In the genomic region with DNA sequence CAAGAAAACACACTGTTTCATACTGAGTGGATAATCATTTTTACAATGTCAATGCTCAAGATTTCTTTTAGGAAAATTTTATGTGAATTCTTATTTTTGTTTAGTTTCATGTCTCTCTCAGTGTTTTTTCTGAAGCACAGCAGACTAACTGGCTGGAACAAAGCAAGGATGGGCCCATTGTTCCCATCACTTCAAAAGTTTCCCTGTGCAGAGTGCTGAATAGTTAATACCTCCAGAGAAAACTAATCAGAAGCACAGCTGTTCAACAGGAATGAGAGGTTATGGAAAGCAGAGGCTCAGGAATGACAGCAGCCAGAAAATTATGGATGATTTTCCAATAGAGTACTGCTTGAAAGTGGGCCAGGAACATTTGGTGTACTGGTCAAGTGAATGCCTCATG, we compare ENCODE assay signal across 2 cellular contexts.
TF ChIP-seq lines count a peak whose summit lies in the region.

No MANE protein-coding gene starts in this region.

TF ChIP-seq in SK-N-SH, 30 proteins besides CTCF, POLR2A, EP300 and RAD21 (continued from another document):
- TF ChIP-seq, protein P1, sequence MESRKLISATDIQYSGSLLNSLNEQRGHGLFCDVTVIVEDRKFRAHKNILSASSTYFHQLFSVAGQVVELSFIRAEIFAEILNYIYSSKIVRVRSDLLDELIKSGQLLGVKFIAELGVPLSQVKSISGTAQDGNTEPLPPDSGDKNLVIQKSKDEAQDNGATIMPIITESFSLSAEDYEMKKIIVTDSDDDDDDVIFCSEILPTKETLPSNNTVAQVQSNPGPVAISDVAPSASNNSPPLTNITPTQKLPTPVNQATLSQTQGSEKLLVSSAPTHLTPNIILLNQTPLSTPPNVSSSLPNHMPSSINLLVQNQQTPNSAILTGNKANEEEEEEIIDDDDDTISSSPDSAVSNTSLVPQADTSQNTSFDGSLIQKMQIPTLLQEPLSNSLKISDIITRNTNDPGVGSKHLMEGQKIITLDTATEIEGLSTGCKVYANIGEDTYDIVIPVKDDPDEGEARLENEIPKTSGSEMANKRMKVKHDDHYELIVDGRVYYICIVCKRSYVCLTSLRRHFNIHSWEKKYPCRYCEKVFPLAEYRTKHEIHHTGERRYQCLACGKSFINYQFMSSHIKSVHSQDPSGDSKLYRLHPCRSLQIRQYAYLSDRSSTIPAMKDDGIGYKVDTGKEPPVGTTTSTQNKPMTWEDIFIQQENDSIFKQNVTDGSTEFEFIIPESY (IDR thresholded peaks at IDR 0.05; ENCODE audit: borderline replicate concordance, low read depth) = no peak
- no peak for TF ChIP-seq RCOR1 (IDR thresholded peaks at IDR 0.05; ENCODE audit: low read length)

TF ChIP-seq in SK-N-SH treated with all-trans-retinoic acid at 6 μM for 48 hours, 23 proteins besides CTCF, POLR2A, EP300 and RAD21 (continued from another document):
- no peak for TF ChIP-seq TOX (CRISPR knock-in tag; IDR thresholded peaks at IDR 0.05; ENCODE audit: borderline replicate concordance)
- no peak for TF ChIP-seq ISL1 (CRISPR knock-in tag; IDR thresholded peaks at IDR 0.05)
- TF ChIP-seq TCF4 (CRISPR knock-in tag; IDR thresholded peaks at IDR 0.05; ENCODE audit: borderline replicate concordance) = no peak
- TF ChIP-seq ZNF565 (CRISPR knock-in tag; conservative IDR thresholded peaks at IDR 0.05; ENCODE audit: low read depth) = no peak
- no peak for TF ChIP-seq ZC3H10 (CRISPR knock-in tag; IDR thresholded peaks at IDR 0.05)
- TF ChIP-seq, protein P2, sequence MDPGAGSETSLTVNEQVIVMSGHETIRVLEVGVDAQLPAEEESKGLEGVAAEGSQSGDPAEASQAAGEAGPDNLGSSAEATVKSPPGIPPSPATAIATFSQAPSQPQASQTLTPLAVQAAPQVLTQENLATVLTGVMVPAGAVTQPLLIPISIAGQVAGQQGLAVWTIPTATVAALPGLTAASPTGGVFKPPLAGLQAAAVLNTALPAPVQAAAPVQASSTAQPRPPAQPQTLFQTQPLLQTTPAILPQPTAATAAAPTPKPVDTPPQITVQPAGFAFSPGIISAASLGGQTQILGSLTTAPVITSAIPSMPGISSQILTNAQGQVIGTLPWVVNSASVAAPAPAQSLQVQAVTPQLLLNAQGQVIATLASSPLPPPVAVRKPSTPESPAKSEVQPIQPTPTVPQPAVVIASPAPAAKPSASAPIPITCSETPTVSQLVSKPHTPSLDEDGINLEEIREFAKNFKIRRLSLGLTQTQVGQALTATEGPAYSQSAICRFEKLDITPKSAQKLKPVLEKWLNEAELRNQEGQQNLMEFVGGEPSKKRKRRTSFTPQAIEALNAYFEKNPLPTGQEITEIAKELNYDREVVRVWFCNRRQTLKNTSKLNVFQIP (CRISPR knock-in tag; IDR thresholded peaks at IDR 0.05; ENCODE audit: borderline replicate concordance, low read depth) = no peak
- TF ChIP-seq ZNF8 (CRISPR knock-in tag; IDR thresholded peaks at IDR 0.05) = no peak
- no peak for TF ChIP-seq BACH2 (CRISPR knock-in tag; IDR thresholded peaks at IDR 0.05; ENCODE audit: borderline replicate concordance)
- TF ChIP-seq OSR1 (CRISPR knock-in tag; IDR thresholded peaks at IDR 0.05) = no peak
- TF ChIP-seq ZNF70 (CRISPR knock-in tag; IDR thresholded peaks at IDR 0.05) = no peak
- TF ChIP-seq, protein P3, sequence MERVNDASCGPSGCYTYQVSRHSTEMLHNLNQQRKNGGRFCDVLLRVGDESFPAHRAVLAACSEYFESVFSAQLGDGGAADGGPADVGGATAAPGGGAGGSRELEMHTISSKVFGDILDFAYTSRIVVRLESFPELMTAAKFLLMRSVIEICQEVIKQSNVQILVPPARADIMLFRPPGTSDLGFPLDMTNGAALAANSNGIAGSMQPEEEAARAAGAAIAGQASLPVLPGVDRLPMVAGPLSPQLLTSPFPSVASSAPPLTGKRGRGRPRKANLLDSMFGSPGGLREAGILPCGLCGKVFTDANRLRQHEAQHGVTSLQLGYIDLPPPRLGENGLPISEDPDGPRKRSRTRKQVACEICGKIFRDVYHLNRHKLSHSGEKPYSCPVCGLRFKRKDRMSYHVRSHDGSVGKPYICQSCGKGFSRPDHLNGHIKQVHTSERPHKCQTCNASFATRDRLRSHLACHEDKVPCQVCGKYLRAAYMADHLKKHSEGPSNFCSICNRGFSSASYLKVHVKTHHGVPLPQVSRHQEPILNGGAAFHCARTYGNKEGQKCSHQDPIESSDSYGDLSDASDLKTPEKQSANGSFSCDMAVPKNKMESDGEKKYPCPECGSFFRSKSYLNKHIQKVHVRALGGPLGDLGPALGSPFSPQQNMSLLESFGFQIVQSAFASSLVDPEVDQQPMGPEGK (CRISPR knock-in tag; IDR thresholded peaks at IDR 0.05; ENCODE audit: borderline replicate concordance) = no peak
- TF ChIP-seq, protein P4, sequence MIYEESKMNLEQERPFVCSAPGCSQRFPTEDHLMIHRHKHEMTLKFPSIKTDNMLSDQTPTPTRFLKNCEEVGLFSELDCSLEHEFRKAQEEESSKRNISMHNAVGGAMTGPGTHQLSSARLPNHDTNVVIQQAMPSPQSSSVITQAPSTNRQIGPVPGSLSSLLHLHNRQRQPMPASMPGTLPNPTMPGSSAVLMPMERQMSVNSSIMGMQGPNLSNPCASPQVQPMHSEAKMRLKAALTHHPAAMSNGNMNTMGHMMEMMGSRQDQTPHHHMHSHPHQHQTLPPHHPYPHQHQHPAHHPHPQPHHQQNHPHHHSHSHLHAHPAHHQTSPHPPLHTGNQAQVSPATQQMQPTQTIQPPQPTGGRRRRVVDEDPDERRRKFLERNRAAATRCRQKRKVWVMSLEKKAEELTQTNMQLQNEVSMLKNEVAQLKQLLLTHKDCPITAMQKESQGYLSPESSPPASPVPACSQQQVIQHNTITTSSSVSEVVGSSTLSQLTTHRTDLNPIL (CRISPR knock-in tag; IDR thresholded peaks at IDR 0.05; ENCODE audit: low read depth) = no peak
